In genomic region chr14:59997496-59997895, GRCh38 we compare ENCODE assay signal across 17 cellular contexts.
DNase-seq lines count a peak whose midpoint lies in the region; ATAC-seq and TF ChIP-seq lines count a peak whose summit lies in the region.
"Had no signal": no experiment of that assay in that cellular context is flagged by ENCODE, and none has a peak within 500 bp of the region (broad histone marks: within the 10 kb centered on the region; RNA-seq: fewer than 3 reads in every experiment).

No MANE protein-coding gene starts in this region.

- intact Hi-C loops in activated CD4-positive, alpha-beta T cell treated with anti-CD3 and anti-CD28 coated beads, Interleukin-2, amount 10 ng/mL, durations not matched to agents 24 days and 14 days (cut with micrococcal nuclease) = no loop called here

- TF ChIP-seq CTCF in LNCaP clone FGC (IDR thresholded peaks at IDR 0.05; ENCODE audit: control insufficient read depth, extremely low read depth, insufficient read depth) = no peak

- ATAC-seq in HG03520 (IDR thresholded peaks at IDR 0.05; ENCODE audit: unreplicated experiment) = no peak
- ATAC-seq: activated naive CD4-positive, alpha-beta T cell treated with anti-CD3 and anti-CD28 coated beads, Interleukin-2, amount 50 U/mL, for 72 hours; left lung; WTC11 had no signal

- peaks cover 2% of the 10 kb centered on the region for H3K27me3 Mint-ChIP-seq in activated CD4-positive, alpha-beta T cell treated with anti-CD3 and anti-CD28 coated beads, Interleukin-2, amount 10 ng/mL, durations not matched to agents 24 days and 14 days

- DNase-seq in LNCaP clone FGC (ENCODE audit: low read depth) (peak; percentile 56), NCI-H2171 treated with DMSO at 0.1 percent for 48 hours (lab: John Stamatoyannopoulos, UW) (peak; percentile 60), fibroblast of gingiva (ENCODE audit: low read depth) (peak; percentile 29), skeletal muscle cell (ENCODE audit: low read depth) (peak; percentile 29)
- no peak for DNase-seq in activated CD4-positive, alpha-beta T cell treated with anti-CD3 and anti-CD28 coated beads, Interleukin-2, amount 10 ng/mL, durations not matched to agents 24 days and 14 days
- DNase-seq in activated CD4-positive, alpha-beta T cell treated with anti-CD3 and anti-CD28 coated beads for 4 hours = no peak
- DNase-seq: Karpas-422; left lung; naive B cell; NCI-H510A; Peyer's patch; retina; stimulated activated CD4-positive, alpha-beta T cell treated with anti-CD3 and anti-CD28 coated beads, Interleukin-4, amount 100 ng/mL, for 24 hours; T-helper 1 cell had no signal

- no peak overlapping the region for H3K27ac Mint-ChIP-seq in activated CD4-positive, alpha-beta T cell treated with anti-CD3 and anti-CD28 coated beads, Interleukin-2, amount 10 ng/mL, durations not matched to agents 24 days and 14 days
- H3K27ac Mint-ChIP-seq: activated naive CD4-positive, alpha-beta T cell treated with anti-CD3 and anti-CD28 coated beads, Interleukin-2, amount 50 U/mL, for 72 hours; naive B cell; WTC11 had no signal

- no peak overlapping the region for H3K4me3 Mint-ChIP-seq in activated CD4-positive, alpha-beta T cell treated with anti-CD3 and anti-CD28 coated beads, Interleukin-2, amount 10 ng/mL, durations not matched to agents 24 days and 14 days
- H3K4me3 Mint-ChIP-seq: naive B cell, WTC11 had no signal

- no peaks in the 10 kb centered on the region for H3K4me1 Mint-ChIP-seq in activated CD4-positive, alpha-beta T cell treated with anti-CD3 and anti-CD28 coated beads, Interleukin-2, amount 10 ng/mL, durations not matched to agents 24 days and 14 days
- H3K4me1 Mint-ChIP-seq: naive B cell, WTC11 had no signal

- no peaks in the 10 kb centered on the region for H3K36me3 Mint-ChIP-seq in activated CD4-positive, alpha-beta T cell treated with anti-CD3 and anti-CD28 coated beads, Interleukin-2, amount 10 ng/mL, durations not matched to agents 24 days and 14 days (ENCODE audit: low read depth)
- H3K36me3 Mint-ChIP-seq: naive B cell, WTC11 had no signal

- H3K9me3 Mint-ChIP-seq in activated CD4-positive, alpha-beta T cell treated with anti-CD3 and anti-CD28 coated beads, Interleukin-2, amount 10 ng/mL, durations not matched to agents 24 days and 14 days = no peaks in the 10 kb centered on the region
- H3K9me3 Mint-ChIP-seq: activated naive CD4-positive, alpha-beta T cell treated with anti-CD3 and anti-CD28 coated beads, Interleukin-2, amount 50 U/mL, for 72 hours had no signal

- no peak overlapping the region for H3K4me3 ChIP-seq in LNCaP clone FGC (ENCODE audit: low read depth, low read length)
- no peak overlapping the region for H3K4me3 ChIP-seq in skeletal muscle cell (ENCODE audit: low read depth, low read length)
- H3K4me3 ChIP-seq: left lung, Peyer's patch had no signal

Comparison
In these comparisons a context has a peak if more than half of its experiments do, and no peak if none do; other contexts are left out.
1. DNase-seq: peak in LNCaP clone FGC (single experiment), NCI-H2171 treated with DMSO at 0.1 percent for 48 hours (single experiment), fibroblast of gingiva (single experiment) and skeletal muscle cell (single experiment); none in activated CD4-positive, alpha-beta T cell treated with anti-CD3 and anti-CD28 coated beads, Interleukin-2, amount 10 ng/mL, durations not matched to agents 24 days and 14 days (single experiment) and activated CD4-positive, alpha-beta T cell treated with anti-CD3 and anti-CD28 coated beads for 4 hours (0 of 2).